26 cellular contexts compared by ENCODE assay signal in the genomic region with DNA sequence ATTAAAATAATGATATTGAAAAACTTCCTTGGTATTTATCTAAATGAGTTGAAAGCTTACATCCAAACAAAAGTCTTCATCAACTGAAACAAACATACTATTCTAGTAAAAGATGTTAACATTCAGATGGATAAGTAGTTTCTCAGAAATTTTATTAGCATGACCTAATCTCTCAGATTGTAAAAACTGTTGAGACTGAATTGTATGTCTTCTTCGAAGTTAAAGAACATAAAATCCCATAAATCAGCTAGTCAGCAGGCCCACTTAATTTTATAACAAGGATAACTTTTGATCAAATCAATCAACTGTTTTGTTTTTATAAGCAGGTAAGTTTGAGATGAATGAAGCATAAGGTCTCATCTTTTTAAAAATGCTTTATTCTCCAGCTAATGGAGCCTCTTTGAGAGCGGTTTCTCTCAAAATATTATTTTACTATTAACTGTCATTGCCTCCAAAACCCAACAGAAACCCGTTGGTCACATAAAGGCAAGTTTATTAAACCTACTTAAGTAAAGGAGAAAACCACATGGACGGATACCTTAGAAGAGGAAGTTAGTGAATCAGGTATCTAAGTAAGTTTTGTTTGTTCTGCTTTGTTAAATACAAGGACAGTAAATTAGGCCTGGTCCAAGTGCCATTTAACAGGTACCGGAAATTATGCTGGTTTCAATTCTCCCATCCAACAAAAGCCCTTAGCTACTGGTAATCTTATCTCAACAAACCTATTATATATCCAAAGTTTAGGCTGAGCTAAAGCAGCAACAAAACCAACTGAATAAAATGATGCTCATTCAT.
"Had no signal": no experiment of that assay in that cellular context is flagged by ENCODE, and none has a peak within 500 bp of the region (broad histone marks: within the 10 kb centered on the region; RNA-seq: fewer than 3 reads in every experiment).

No MANE protein-coding gene starts in this region.

- H3K27ac Mint-ChIP-seq: activated B cell treated with CpG ODN at 0.5 μM for 24 hours; activated CD8-positive, alpha-beta T cell treated with anti-CD3 and anti-CD28 coated beads for 36 hours; activated naive CD8-positive, alpha-beta T cell treated with anti-CD3 and anti-CD28 coated beads, Interleukin-2, amount 50 U/mL, for 24 hours; activated T-helper 17 cell treated with anti-CD3 and anti-CD28 coated beads, Interleukin-2, amount 50 U/mL, for 72 hours; natural killer cell; neural progenitor cell; stimulated activated naive B cell treated with anti-CD40 and anti-IgM and Interleukin-4, amounts not matched to agents 10 μg/mL and 1 μg/mL and 100 μg/mL, for 72 hours had no signal

- H3K36me3 Mint-ChIP-seq: natural killer cell, neural progenitor cell had no signal

- H3K9me3 Mint-ChIP-seq: activated B cell treated with CpG ODN at 0.5 μM for 24 hours; activated CD8-positive, alpha-beta T cell treated with anti-CD3 and anti-CD28 coated beads for 36 hours; activated naive CD8-positive, alpha-beta T cell treated with anti-CD3 and anti-CD28 coated beads, Interleukin-2, amount 50 U/mL, for 24 hours; activated T-cell treated with anti-CD3 and anti-CD28 coated beads, Interleukin-2, amount 50 U/mL, for 4 hours; activated T-helper 17 cell treated with anti-CD3 and anti-CD28 coated beads, Interleukin-2, amount 50 U/mL, for 72 hours; natural killer cell; neural progenitor cell; stimulated activated naive B cell treated with anti-CD40 and anti-IgM and Interleukin-4, amounts not matched to agents 10 μg/mL and 1 μg/mL and 100 μg/mL, for 72 hours had no signal

- H3K4me1 Mint-ChIP-seq: activated naive CD8-positive, alpha-beta T cell treated with anti-CD3 and anti-CD28 coated beads, Interleukin-2, amount 50 U/mL, for 24 hours; activated T-helper 17 cell treated with anti-CD3 and anti-CD28 coated beads, Interleukin-2, amount 50 U/mL, for 72 hours; natural killer cell; neural progenitor cell; stimulated activated naive B cell treated with anti-CD40 and anti-IgM and Interleukin-4, amounts not matched to agents 10 μg/mL and 1 μg/mL and 100 μg/mL, for 72 hours had no signal

- DNase-seq: activated B cell treated with CpG ODN at 0.5 μM for 24 hours; activated CD4-positive, alpha-beta T cell treated with anti-CD3 and anti-CD28 coated beads, Interleukin-2, amount 50 U/mL, for 1 hour; activated CD8-positive, alpha-beta T cell treated with anti-CD3 and anti-CD28 coated beads for 36 hours; activated gamma-delta T cell treated with Interleukin-2 at 50 U/mL for 16 hours; activated naive CD4-positive, alpha-beta T cell treated with anti-CD3 and anti-CD28 coated beads, Interleukin-2, amount 50 U/mL, for 16 hours; activated naive CD8-positive, alpha-beta T cell treated with anti-CD3 and anti-CD28 coated beads, Interleukin-2, amount 50 U/mL, for 24 hours; activated T-cell treated with anti-CD3 and anti-CD28 coated beads, Interleukin-2, amount 50 U/mL, for 4 hours; amygdala; central memory CD4-positive, alpha-beta T cell; heart right ventricle; kidney glomerular epithelial cell; left lung; lower lobe of right lung; mesendoderm; natural killer cell; occipital lobe; right cardiac atrium; stimulated activated CD4-positive, alpha-beta T cell treated with anti-CD3 and anti-CD28 coated beads, Interleukin-15, amount 100 ng/mL, for 24 hours; stimulated activated CD4-positive, alpha-beta T cell treated with anti-CD3 and anti-CD28 coated beads, Interleukin-2, amount 100 ng/mL, for 24 hours; stimulated activated naive B cell treated with anti-CD40 and anti-IgM and Interleukin-4, amounts not matched to agents 10 μg/mL and 1 μg/mL and 100 μg/mL, for 72 hours; stomach; thyroid gland; upper lobe of right lung had no signal

- H3K36me3 ChIP-seq: heart right ventricle, left lung, lower lobe of right lung, neural progenitor cell, stomach, thyroid gland, upper lobe of right lung had no signal

- FAIRE-seq: endothelial cell of umbilical vein had no signal

- H3K4me3 Mint-ChIP-seq: activated B cell treated with CpG ODN at 0.5 μM for 24 hours; activated CD8-positive, alpha-beta T cell treated with anti-CD3 and anti-CD28 coated beads for 36 hours; activated naive CD8-positive, alpha-beta T cell treated with anti-CD3 and anti-CD28 coated beads, Interleukin-2, amount 50 U/mL, for 24 hours; activated T-cell treated with anti-CD3 and anti-CD28 coated beads, Interleukin-2, amount 50 U/mL, for 4 hours; activated T-helper 17 cell treated with anti-CD3 and anti-CD28 coated beads, Interleukin-2, amount 50 U/mL, for 72 hours; natural killer cell; neural progenitor cell; stimulated activated naive B cell treated with anti-CD40 and anti-IgM and Interleukin-4, amounts not matched to agents 10 μg/mL and 1 μg/mL and 100 μg/mL, for 72 hours had no signal

- H3K27me3 ChIP-seq: heart right ventricle, left lung, neural progenitor cell, stomach, thyroid gland, upper lobe of right lung had no signal

- H3K9me3 ChIP-seq: heart right ventricle, left lung, lower lobe of right lung, stomach, thyroid gland, upper lobe of right lung had no signal

- H3K27me3 Mint-ChIP-seq: activated B cell treated with CpG ODN at 0.5 μM for 24 hours; stimulated activated naive B cell treated with anti-CD40 and anti-IgM and Interleukin-4, amounts not matched to agents 10 μg/mL and 1 μg/mL and 100 μg/mL, for 72 hours had no signal

- H3K27ac ChIP-seq: heart right ventricle, left lung, lower lobe of right lung, neural progenitor cell, stomach, thyroid gland, upper lobe of right lung had no signal

- H3K4me1 ChIP-seq: heart right ventricle, left lung, lower lobe of right lung, thyroid gland, upper lobe of right lung had no signal

- H3K4me3 ChIP-seq: heart right ventricle, left lung, lower lobe of right lung, neural progenitor cell, stomach, thyroid gland, upper lobe of right lung had no signal
